Comparison of ENCODE assay signal across 8 cellular contexts in genomic region chr19:48965806-48966540, GRCh38. TPM values are rescaled to one million over a fixed set of nuclear protein-coding genes. Genes with fewer than 3 reads are reported as not detected.
DNase-seq lines count a peak whose midpoint lies in the region; ATAC-seq and TF ChIP-seq lines count a peak whose summit lies in the region.

No MANE protein-coding gene starts in this region.

- 13% methylated on average over 36 of the region's 36 CpGs for WGBS in HUES64

- H3K4me3 ChIP-seq in HUES64 (ENCODE audit: low read length) (peak overlapping the region; percentile 77), OCI-LY1 (ENCODE audit: low read depth, low read length, poor library complexity, severe bottlenecking) (peak overlapping the region; percentile 67)

- peak; percentile 22 for ATAC-seq in GM19035 (IDR thresholded peaks at IDR 0.05; ENCODE audit: unreplicated experiment)

- 0 out of 2 replicates have a peak, but pooled peaks cover 4% of the 10 kb centered on the region for H3K79me2 ChIP-seq in OCI-LY1 (ENCODE audit: insufficient read depth, low read length)

- no peak overlapping the region for H2AFZ ChIP-seq in OCI-LY1 (ENCODE audit: low read length)

- H3K36me3 ChIP-seq in HUES64 (ENCODE audit: insufficient read depth, low read length) (peaks cover 41% of the 10 kb centered on the region), OCI-LY1 (ENCODE audit: insufficient read depth, low read length) (peaks cover 47% of the 10 kb centered on the region)

- H3K9ac ChIP-seq in HUES64 (ENCODE audit: low read depth, low read length) (peak overlapping the region; percentile 92), OCI-LY1 (ENCODE audit: low read length) (peak overlapping the region; percentile 78)

- no peaks in the 10 kb centered on the region for H3K9me2 ChIP-seq in OCI-LY1 (ENCODE audit: low read depth, low read length)

- no peaks in the 10 kb centered on the region for H4K20me1 ChIP-seq in OCI-LY1 (ENCODE audit: insufficient read depth, low read length)

- peaks cover 5% of the 10 kb centered on the region; the same call in 1 of the 2 replicates for H3F3A ChIP-seq in OCI-LY1 (ENCODE audit: insufficient read depth, low read length)

- DNase-seq in AG08395 (ENCODE audit: low spot score) (peak; percentile 48), activated T-cell treated with anti-CD3 and anti-CD28 coated beads for 48 hours (ENCODE audit: low read depth) (peak; percentile 82), epithelial cell of prostate (ENCODE audit: low read depth, low spot score) (no peak), mucosa of gallbladder (ENCODE audit: low spot score) (peak; percentile 86)
- peak; percentile 77 to 78 for DNase-seq in stimulated activated CD8-positive, alpha-beta memory T cell treated with anti-CD3 and anti-CD28 coated beads, Interleukin-4, amount 100 ng/mL, for 4 hours (ENCODE audit: low read depth in 2 of 2, low spot score in 1 of 2)

- H3K27ac ChIP-seq in HUES64 (ENCODE audit: low read depth, low read length): peak overlapping the region; percentile 72
- peak overlapping the region; percentile 72 for H3K27ac ChIP-seq in OCI-LY1 (ENCODE audit: low read depth, low read length, poor library complexity, severe bottlenecking)
- H3K27ac ChIP-seq in epithelial cell of prostate: peak overlapping the region; percentile 75

- H3K27me3 ChIP-seq in HUES64 (ENCODE audit: insufficient read depth, low read length): no peaks in the 10 kb centered on the region
- no peaks in the 10 kb centered on the region for H3K27me3 ChIP-seq in OCI-LY1 (ENCODE audit: insufficient read depth, low read length)

- TF ChIP-seq CTCF in OCI-LY1 (IDR thresholded peaks at IDR 0.05; ENCODE audit: low read length): no peak

- H3K9me3 ChIP-seq in HUES64 (ENCODE audit: insufficient read depth, low read depth, low read length) (no peaks in the 10 kb centered on the region), OCI-LY1 (ENCODE audit: low read length) (no peaks in the 10 kb centered on the region)

- H3K4me1 ChIP-seq in HUES64 (ENCODE audit: insufficient read depth, low read length): peaks cover 19% of the 10 kb centered on the region
- peaks cover 58% of the 10 kb centered on the region for H3K4me1 ChIP-seq in OCI-LY1 (ENCODE audit: insufficient read depth, low read length, severe bottlenecking)

- H3K4me2 ChIP-seq in OCI-LY1 (ENCODE audit: low read length): peak overlapping the region; percentile 98

RNA-seq across cellular contexts. Expression of gene FTL, which starts 0.9 kb away (rescaled TPM):
- 1,683 TPM for polyA plus RNA-seq in HUES64 (2013, experiment 1 of 2)
- 1,737 TPM for polyA plus RNA-seq in HUES64 (2013, experiment 2 of 2)
- total RNA-seq in mucosa of gallbladder: 4,398 TPM

RNA-seq across cellular contexts. Expression of gene BAX, which starts 11.3 kb away (rescaled TPM):
- polyA plus RNA-seq in HUES64 (2013, experiment 1 of 2): 186 TPM
- 182 TPM for polyA plus RNA-seq in HUES64 (2013, experiment 2 of 2)
- total RNA-seq in mucosa of gallbladder: 110 TPM

RNA-seq across cellular contexts. Expression of gene GYS1, which starts 27.1 kb away (rescaled TPM):
- polyA plus RNA-seq in HUES64 (2013, experiment 1 of 2): 21.1 TPM
- polyA plus RNA-seq in HUES64 (2013, experiment 2 of 2): 26.6 TPM
- 41.3 TPM for total RNA-seq in mucosa of gallbladder

RNA-seq across cellular contexts. Expression of gene RUVBL2, which starts 27.7 kb away (rescaled TPM):
- 73.5 TPM for polyA plus RNA-seq in HUES64 (2013, experiment 1 of 2)
- polyA plus RNA-seq in HUES64 (2013, experiment 2 of 2): 75.6 TPM
- total RNA-seq in mucosa of gallbladder: 60.3 TPM

RNA-seq across cellular contexts. Expression of gene DHDH, which starts 32.5 kb away (rescaled TPM):
- polyA plus RNA-seq in HUES64 (2013, experiment 1 of 2): 0.70 TPM
- 1.2 TPM for polyA plus RNA-seq in HUES64 (2013, experiment 2 of 2)
- total RNA-seq in mucosa of gallbladder: 1.9 TPM
